In genomic region chr7:1593091-1593866, GRCh38 we compare ENCODE assay signal across 11 cellular contexts. TPM values are rescaled to one million over a fixed set of nuclear protein-coding genes. Genes with fewer than 3 reads are reported as not detected.
A peak's percentile ranks its signal among the peaks of the same experiment; 100 is the strongest.
DNase-seq lines count a peak whose midpoint lies in the region; ATAC-seq and TF ChIP-seq lines count a peak whose summit lies in the region.
"Had no signal": no experiment of that assay in that cellular context is flagged by ENCODE, and none has a peak within 500 bp of the region (broad histone marks: within the 10 kb centered on the region; RNA-seq: fewer than 3 reads in every experiment).

No MANE protein-coding gene starts in this region.

- whole genome bisulfite sequencing in spleen, 5 donors = 64 to 72% (median 70%) methylated on average over 17 to 19 of the region's 19 CpGs

- H3K4me3 ChIP-seq in MM.1S (ENCODE audit: low read length) (no peak overlapping the region), cardiac fibroblast (replicated peaks in 1 of 2; ENCODE audit: low read depth in 2 of 2, low read length in 2 of 2) (no peak overlapping the region), spleen (no peak overlapping the region)
- H3K4me3 ChIP-seq: skin epidermis, thyroid gland had no signal

- peaks cover 83% of the 10 kb centered on the region for H3K27me3 ChIP-seq in MM.1S (replicated peaks; ENCODE audit: insufficient read depth, low read length)
- H3K27me3 ChIP-seq in spleen (replicated peaks in 1 of 7) = peaks cover 0 to 85% (median 45%) of the 10 kb centered on the region in 7 donors

- no peak for TF ChIP-seq POLR2A in spleen (IDR thresholded peaks at IDR 0.05)

- no peaks in the 10 kb centered on the region for H3K4me1 ChIP-seq in MM.1S (ENCODE audit: low read length)
- H3K4me1 ChIP-seq in spleen = peaks cover 0 to 25% (median 16%) of the 10 kb centered on the region in 6 donors
- H3K4me1 ChIP-seq: thyroid gland had no signal

- no peak overlapping the region for H2AFZ ChIP-seq in MM.1S (ENCODE audit: low read length)

- H3K36me3 Mint-ChIP-seq in activated naive CD4-positive, alpha-beta T cell treated with anti-CD3 and anti-CD28 coated beads, Interleukin-2, amount 10 ng/mL, durations not matched to agents 7 days and 5 days = no peaks in the 10 kb centered on the region

- peaks cover 59% of the 10 kb centered on the region for H3K27me3 Mint-ChIP-seq in activated naive CD4-positive, alpha-beta T cell treated with anti-CD3 and anti-CD28 coated beads, Interleukin-2, amount 10 ng/mL, durations not matched to agents 7 days and 5 days

- no peaks in the 10 kb centered on the region for H4K20me1 ChIP-seq in MM.1S (ENCODE audit: insufficient read depth, low read length)

- peaks cover 20% of the 10 kb centered on the region for H3K4me1 Mint-ChIP-seq in activated naive CD4-positive, alpha-beta T cell treated with anti-CD3 and anti-CD28 coated beads, Interleukin-2, amount 10 ng/mL, durations not matched to agents 7 days and 5 days

- peaks cover 3% of the 10 kb centered on the region for H3K9me3 Mint-ChIP-seq in activated naive CD4-positive, alpha-beta T cell treated with anti-CD3 and anti-CD28 coated beads, Interleukin-2, amount 10 ng/mL, durations not matched to agents 7 days and 5 days

- H3K36me3 ChIP-seq in MM.1S (replicated peaks; ENCODE audit: insufficient read depth, low read length) (no peaks in the 10 kb centered on the region), spleen (no peaks in the 10 kb centered on the region)
- H3K36me3 ChIP-seq: thyroid gland had no signal

- intact Hi-C loops in spleen (cut with DNase I; ENCODE audit: low total_unique reads) (no loop called here), sciatic nerve (cut with DNase I) (no loop called here)

- H3K27ac ChIP-seq in MM.1S (ENCODE audit: low read length) (no peak overlapping the region), spleen (no peak overlapping the region), RWPE1 (no peak overlapping the region)
- H3K27ac ChIP-seq: skin epidermis, thyroid gland had no signal

- TF ChIP-seq CTCF in MM.1S (IDR thresholded peaks at IDR 0.05; ENCODE audit: low read length) (peak; percentile 11; the same call in 1 of the 2 replicates), cardiac fibroblast (IDR thresholded peaks at IDR 0.05; ENCODE audit: low read depth, low read length) (peak; percentile 45), spleen (IDR thresholded peaks at IDR 0.05 in 8 of 11, conservative IDR thresholded peaks at IDR 0.05 in 3 of 11) (peak in 6 of 11 experiments; percentile 5 to 41 (median 25)), RWPE1 (conservative IDR thresholded peaks at IDR 0.05; ENCODE audit: low read depth) (no peak; the same call in 1 of the 2 replicates)

- H3K27ac Mint-ChIP-seq in activated naive CD4-positive, alpha-beta T cell treated with anti-CD3 and anti-CD28 coated beads, Interleukin-2, amount 10 ng/mL, durations not matched to agents 7 days and 5 days = no peak overlapping the region

- H3K79me2 ChIP-seq in MM.1S (ENCODE audit: low read length) = no peaks in the 10 kb centered on the region

- CTCF ChIA-PET in activated naive CD4-positive, alpha-beta T cell treated with anti-CD3 and anti-CD28 coated beads, Interleukin-2, amount 10 ng/mL, durations not matched to agents 7 days and 5 days (lab: Charles Lee) = no interaction called here
- CTCF ChIA-PET in RWPE1 (lab: Yijun Ruan, JAX) = interaction anchor here (0.7 kb wide), 1 partner anchor 838 kb away, joined by 3 read pairs; no protein-coding TSS in a partner anchor

- H3K4me3 Mint-ChIP-seq in activated naive CD4-positive, alpha-beta T cell treated with anti-CD3 and anti-CD28 coated beads, Interleukin-2, amount 10 ng/mL, durations not matched to agents 7 days and 5 days = no peak overlapping the region

- no peaks in the 10 kb centered on the region for H3K9me2 ChIP-seq in MM.1S (replicated peaks; ENCODE audit: insufficient read depth, low read length)

- POLR2A ChIA-PET in RWPE1 (lab: Yijun Ruan, JAX; ENCODE audit: low non-redundant PET) = no interaction called here

- no peak for ATAC-seq in sciatic nerve

- H3K4me2 ChIP-seq in MM.1S (ENCODE audit: low read depth, low read length) = no peak overlapping the region

- H3K9me3 ChIP-seq in MM.1S (replicated peaks; ENCODE audit: insufficient read depth, low read length) (no peaks in the 10 kb centered on the region), spleen (peaks cover 0 to 10% (median 4%) of the 10 kb centered on the region in 8 donors)
- H3K9me3 ChIP-seq: thyroid gland had no signal

- H3K9ac ChIP-seq in MM.1S (ENCODE audit: low read length) = no peak overlapping the region

- no peaks in the 10 kb centered on the region for H3F3A ChIP-seq in MM.1S (ENCODE audit: insufficient read depth, low read length)

- peak; percentile 34 for DNase-seq in activated naive CD4-positive, alpha-beta T cell treated with anti-CD3 and anti-CD28 coated beads, Interleukin-2, amount 10 ng/mL, durations not matched to agents 7 days and 5 days
- DNase-seq in activated naive CD4-positive, alpha-beta T cell treated with anti-CD3 and anti-CD28 coated beads, Interleukin-2, amount 50 U/mL, for 16 hours = no peak
- DNase-seq in MM.1S (no peak), cardiac fibroblast (ENCODE audit: low read depth in 2 of 2) (peak; percentile 9 to 18), spleen (no peak), sciatic nerve (ENCODE audit: low spot score) (no peak), RWPE1 (ENCODE audit: low spot score) (no peak)
- DNase-seq in stimulated activated CD4-positive, alpha-beta T cell treated with anti-CD3 and anti-CD28 coated beads, Interleukin-4, amount 100 ng/mL, for 4 hours = no peak
- DNase-seq: T-helper 1 cell, thyroid gland had no signal

RNA-seq across cellular contexts. Expression of gene PSMG3, which starts 23.4 kb away (rescaled TPM):
- total RNA-seq in spleen (10 to 100 TPM; 18.2 to 41.1 (median 23.0) TPM), sciatic nerve (17.5 TPM)
- polyA plus RNA-seq in spleen = 10 to 100 TPM; 84.5 to 89.9 (median 86.7) TPM

RNA-seq across cellular contexts. Expression of gene TMEM184A, which starts 37.3 kb away (rescaled TPM):
- total RNA-seq in spleen (under 1 TPM in 3 of 7 donors, not detected in 4; 0.17 to 0.39 (median 0.28) TPM), sciatic nerve (0.27 TPM)
- polyA plus RNA-seq in spleen = under 1 TPM; 0.09 to 0.26 (median 0.15) TPM

Comparison
In these comparisons a context has a peak if more than half of its experiments do, and no peak if none do; other contexts are left out.
1. DNase-seq: peak in activated naive CD4-positive, alpha-beta T cell treated with anti-CD3 and anti-CD28 coated beads, Interleukin-2, amount 10 ng/mL, durations not matched to agents 7 days and 5 days (single experiment) and cardiac fibroblast (2 of 2); none in activated naive CD4-positive, alpha-beta T cell treated with anti-CD3 and anti-CD28 coated beads, Interleukin-2, amount 50 U/mL, for 16 hours (single experiment), MM.1S (single experiment), spleen (single experiment), sciatic nerve (single experiment), RWPE1 (single experiment) and stimulated activated CD4-positive, alpha-beta T cell treated with anti-CD3 and anti-CD28 coated beads, Interleukin-4, amount 100 ng/mL, for 4 hours (0 of 2).